ENCODE assay signal across 13 cellular contexts in genomic region chr6:101663099-101663498, GRCh38.
"Had no signal": no experiment of that assay in that cellular context is flagged by ENCODE, and none has a peak within 500 bp of the region (broad histone marks: within the 10 kb centered on the region; RNA-seq: fewer than 3 reads in every experiment).

No MANE protein-coding gene starts in this region.

- H3K27me3 ChIP-seq: brain microvascular endothelial cell, ovary, upper lobe of left lung had no signal

- H3K36me3 ChIP-seq: brain microvascular endothelial cell, ovary, upper lobe of left lung had no signal

- H3K4me3 ChIP-seq: ovary, upper lobe of left lung had no signal

- H3K27ac ChIP-seq: brain microvascular endothelial cell, ovary, upper lobe of left lung had no signal

- DNase-seq: activated B cell treated with CpG ODN at 0.5 μM for 24 hours; activated gamma-delta T cell; activated naive CD8-positive, alpha-beta T cell treated with anti-CD3 and anti-CD28 coated beads for 36 hours; activated T-cell treated with anti-CD3 and anti-CD28 coated beads, Interleukin-2, amount 50 U/mL, for 4 hours; brain microvascular endothelial cell; dermis blood vessel endothelial cell; kidney; left ventricle myocardium superior; mesenchymal stem cell; nephron progenitor cell; ovary; stimulated activated CD4-positive, alpha-beta T cell treated with anti-CD3 and anti-CD28 coated beads, Interleukin-2, amount 100 ng/mL, for 48 hours; upper lobe of left lung had no signal

- H3K4me1 ChIP-seq: upper lobe of left lung had no signal

- H3K9me3 ChIP-seq: ovary, upper lobe of left lung had no signal
